Comparison of ENCODE assay signal across 9 cellular contexts in genomic region chr1:9688599-9688998, GRCh38. TPM values are rescaled to one million over a fixed set of nuclear protein-coding genes. Genes with fewer than 3 reads are reported as not detected.
DNase-seq lines count a peak whose midpoint lies in the region; ATAC-seq, FAIRE-seq and TF ChIP-seq lines count a peak whose summit lies in the region.
"Had no signal": no experiment of that assay in that cellular context is flagged by ENCODE, and none has a peak within 500 bp of the region (broad histone marks: within the 10 kb centered on the region; RNA-seq: fewer than 3 reads in every experiment).

No MANE protein-coding gene starts in this region.

- no peaks in the 10 kb centered on the region for H3K27me3 Mint-ChIP-seq in central memory CD8-positive, alpha-beta T cell
- H3K27me3 Mint-ChIP-seq in naive B cell, result no peaks in the 10 kb centered on the region

- H3K4me3 ChIP-seq in AG10803 (ENCODE audit: low read length) (peak overlapping the region; percentile 55), HUES6 (ENCODE audit: low read depth, low read length) (peak overlapping the region; percentile 80)

- peak overlapping the region; percentile 75 for H3K4me3 Mint-ChIP-seq in central memory CD8-positive, alpha-beta T cell
- peak overlapping the region; percentile 78 to 88 (median 82) for H3K4me3 Mint-ChIP-seq in naive B cell

- peaks cover 26% of the 10 kb centered on the region for H3K27me3 ChIP-seq in HUES6 (ENCODE audit: control insufficient read depth, insufficient read depth, low read length)

- FAIRE-seq in frontal cortex (lab: Jason Lieb, UNC), result no peak

- peaks cover 66% of the 10 kb centered on the region for H3K4me1 Mint-ChIP-seq in central memory CD8-positive, alpha-beta T cell
- peaks cover 42 to 80% (median 72%) of the 10 kb centered on the region in 3 donors for H3K4me1 Mint-ChIP-seq in naive B cell

- no peaks in the 10 kb centered on the region for H3K9me3 Mint-ChIP-seq in central memory CD8-positive, alpha-beta T cell
- no peaks in the 10 kb centered on the region for H3K9me3 Mint-ChIP-seq in naive B cell

- H3K36me3 Mint-ChIP-seq in central memory CD8-positive, alpha-beta T cell (ENCODE audit: insufficient read depth), result peaks cover 28% of the 10 kb centered on the region
- H3K36me3 Mint-ChIP-seq in naive B cell, result peaks cover 0 to 7% of the 10 kb centered on the region in 2 donors

- H3K27ac Mint-ChIP-seq in central memory CD8-positive, alpha-beta T cell (ENCODE audit: low read depth), result no peak overlapping the region
- H3K27ac Mint-ChIP-seq in naive B cell, result peak overlapping the region in 4 of 6 donors; percentile 30 to 90 (median 68)

- no peak for TF ChIP-seq CTCF in AG10803 (conservative IDR thresholded peaks at IDR 0.05; ENCODE audit: low read length)

- DNase-seq in AG10803 (ENCODE audit: low read depth) (no peak), naive B cell (no peak), NCI-H524 treated with DMSO at 0.1 percent for 48 hours (lab: John Stamatoyannopoulos, UW) (no peak), frontal cortex (ENCODE audit: low spot score in 2 of 2) (no peak), substantia nigra (lab: John Stamatoyannopoulos, UW) (no peak)
- DNase-seq in central memory CD8-positive, alpha-beta T cell (ENCODE audit: low spot score in 2 of 2), result no peak
- DNase-seq: cerebellar nuclear complex had no signal

- no peak for ATAC-seq in central memory CD8-positive, alpha-beta T cell (replicated peaks; ENCODE audit: extremely low read depth, poor library complexity, severe bottlenecking)
- ATAC-seq in naive B cell (ENCODE audit: low read depth in 2 of 2) (no peak), HG02852 (IDR thresholded peaks at IDR 0.05; ENCODE audit: unreplicated experiment) (no peak)

- no peaks in the 10 kb centered on the region for H3K9me3 ChIP-seq in HUES6 (ENCODE audit: control insufficient read depth, insufficient read depth, low read depth, low read length)

- peak overlapping the region; percentile 82 for H3K9ac ChIP-seq in HUES6 (ENCODE audit: low read length)

- H3K36me3 ChIP-seq in HUES6 (ENCODE audit: control insufficient read depth, insufficient read depth, low read length), result no peaks in the 10 kb centered on the region

- peaks cover 29% of the 10 kb centered on the region for H3K4me1 ChIP-seq in HUES6 (ENCODE audit: control insufficient read depth, insufficient read depth, low read length)

- H3K27ac ChIP-seq in HUES6 (ENCODE audit: low read depth, low read length), result no peak overlapping the region
- H3K27ac ChIP-seq in substantia nigra (ENCODE audit: low read depth, low read length, poor library complexity, severe bottlenecking), result no peak overlapping the region

RNA-seq across cellular contexts. Expression of gene PIK3CD, which starts 37.1 kb away (rescaled TPM):
- polyA plus RNA-seq in naive B cell (ENCODE audit: low read depth in 6 of 6), result 100 to 1,000 TPM in 1 of 6 donors, 10 to 100 TPM in 5; 29.6 to 105 (median 58.0) TPM
- 10.6 TPM for total RNA-seq in frontal cortex
